In genomic region chr7:131008840-131009651, GRCh38 we compare ENCODE assay signal across 9 cellular contexts.
DNase-seq lines count a peak whose midpoint lies in the region; ATAC-seq and TF ChIP-seq lines count a peak whose summit lies in the region.
"Had no signal": no experiment of that assay in that cellular context is flagged by ENCODE, and none has a peak within 500 bp of the region (broad histone marks: within the 10 kb centered on the region; RNA-seq: fewer than 3 reads in every experiment).

No MANE protein-coding gene starts in this region.

- H3K27me3 ChIP-seq in PC-9 (ENCODE audit: insufficient read depth, low read depth) (no peaks in the 10 kb centered on the region), parathyroid adenoma (ENCODE audit: control insufficient read depth, insufficient read depth, low read length) (no peaks in the 10 kb centered on the region), right cardiac atrium (ENCODE audit: control insufficient read depth, insufficient read depth) (no peaks in the 10 kb centered on the region)

- H3K4me3 ChIP-seq in PC-9: no peak overlapping the region
- H3K4me3 ChIP-seq in parathyroid adenoma (ENCODE audit: low read depth, low read length): no peak overlapping the region
- no peak overlapping the region for H3K4me3 ChIP-seq in right cardiac atrium (ENCODE audit: low read length)

- H3F3A ChIP-seq in PC-9 (ENCODE audit: insufficient read depth, low read depth): peaks cover 75% of the 10 kb centered on the region

- H3K4me2 ChIP-seq in PC-9 (0 out of 2 replicates have a peak overlapping the region, but pooled peaks have one; percentile 2), parathyroid adenoma (ENCODE audit: low read length) (no peak overlapping the region)

- POLR2A ChIA-PET in PC-9 (lab: Charles Lee; ENCODE audit: unreplicated experiment): no interaction called here

- no peak for ATAC-seq in right cardiac atrium
- no peak for ATAC-seq in GM18517 (IDR thresholded peaks at IDR 0.05; ENCODE audit: unreplicated experiment)

- CTCF ChIA-PET in PC-9 (lab: Charles Lee): no interaction called here

- in situ Hi-C loops in KBM-7 (cut with MboI; ENCODE audit: low pct_unique_long_range_greater_than_20kb, low sequenced_read_pairs): no loop called here

- peak; percentile 90 for DNase-seq in EH (ENCODE audit: low read depth)
- no peak for DNase-seq in PC-9
- DNase-seq in cerebellar cortex (ENCODE audit: low spot score): peak; percentile 67
- DNase-seq in right cardiac atrium: no peak
- DNase-seq in DMS53 (lab: John Stamatoyannopoulos, UW): no peak
- DNase-seq in KBM-7: no peak
- DNase-seq: NCI-H2107 had no signal

- BruUV-seq in PC-9 (replicated peaks; lab: Mats Ljungman, UMichigan): no TSS peak

- peak overlapping the region; percentile 64 for H3K27ac ChIP-seq in PC-9
- peak overlapping the region; percentile 49 for H3K27ac ChIP-seq in parathyroid adenoma
- no peak overlapping the region for H3K27ac ChIP-seq in right cardiac atrium (ENCODE audit: low read length)

- H4K20me1 ChIP-seq in PC-9 (ENCODE audit: insufficient read depth): peaks cover 49% of the 10 kb centered on the region

- H3K36me3 ChIP-seq in PC-9 (ENCODE audit: low read depth) (peaks cover 33% of the 10 kb centered on the region), parathyroid adenoma (ENCODE audit: control insufficient read depth, insufficient read depth, low read length) (no peaks in the 10 kb centered on the region)

- intact Hi-C loops in PC-9 (cut with micrococcal nuclease; ENCODE audit: unreplicated experiment): loop anchor here (5.0 kb wide), 1 partner anchor 47 kb away; no protein-coding TSS in a partner anchor
- intact Hi-C loops in right cardiac atrium (cut with DNase I): loop anchor here in 1 of 4 donors (10.0 kb wide), 1 partner anchor 114 kb away; no protein-coding TSS in a partner anchor

- H2AFZ ChIP-seq in PC-9 (no peak overlapping the region), parathyroid adenoma (no peak overlapping the region)

- 54% methylated on average over 5 of the region's 5 CpGs for WGBS in right cardiac atrium

- H3K79me2 ChIP-seq in PC-9 (ENCODE audit: low read depth): peaks cover 98% of the 10 kb centered on the region
- peaks cover 29% of the 10 kb centered on the region for H3K79me2 ChIP-seq in parathyroid adenoma

- H3K9me3 ChIP-seq in PC-9 (ENCODE audit: insufficient read depth, low read depth) (no peaks in the 10 kb centered on the region), parathyroid adenoma (ENCODE audit: control insufficient read depth, low read length) (no peaks in the 10 kb centered on the region), right cardiac atrium (ENCODE audit: control insufficient read depth, low read length) (no peaks in the 10 kb centered on the region)

- TF ChIP-seq CTCF in PC-9 (conservative IDR thresholded peaks at IDR 0.05) (no peak), parathyroid adenoma (IDR thresholded peaks at IDR 0.05) (no peak)

- no peaks in the 10 kb centered on the region for H3K9me2 ChIP-seq in PC-9 (ENCODE audit: insufficient read depth)

- H3K4me1 ChIP-seq in PC-9 (replicated peaks; ENCODE audit: insufficient read depth) (peaks cover 78% of the 10 kb centered on the region), parathyroid adenoma (peaks cover 33% of the 10 kb centered on the region), right cardiac atrium (ENCODE audit: control insufficient read depth, insufficient read depth, low read length) (peaks cover 20% of the 10 kb centered on the region)

- H3K9ac ChIP-seq in parathyroid adenoma: no peak overlapping the region

Comparison
In these comparisons a context has a peak if more than half of its experiments do, and no peak if none do; other contexts are left out.
1. DNase-seq: peak in EH (single experiment) and cerebellar cortex (single experiment); none in PC-9 (0 of 2), right cardiac atrium (0 of 3), DMS53 (single experiment) and KBM-7 (single experiment).